Comparison of ENCODE assay signal across 38 cellular contexts in genomic region chr10:45040921-45041320, GRCh38. TPM values are rescaled to one million over a fixed set of nuclear protein-coding genes. Genes with fewer than 3 reads are reported as not detected.
DNase-seq lines count a peak whose midpoint lies in the region; ATAC-seq, FAIRE-seq and TF ChIP-seq lines count a peak whose summit lies in the region.
"Had no signal": no experiment of that assay in that cellular context is flagged by ENCODE, and none has a peak within 500 bp of the region (broad histone marks: within the 10 kb centered on the region; RNA-seq: fewer than 3 reads in every experiment).

No MANE protein-coding gene starts in this region.

- intact Hi-C loops in endothelial cell of umbilical vein (cut with micrococcal nuclease), result no loop called here

- H3K27me3 ChIP-seq in endothelial cell of umbilical vein (ENCODE audit: control insufficient read depth in 2 of 2, insufficient read depth in 2 of 2, low read length in 2 of 2) (peaks cover 0 to under 1% of the 10 kb centered on the region in 2 experiments), Karpas-422 (ENCODE audit: low read length) (no peaks in the 10 kb centered on the region)
- H3K27me3 ChIP-seq: BE2C, cardiac muscle cell, neural progenitor cell, Peyer's patch, right atrium auricular region had no signal

- ATAC-seq in HG03571 (IDR thresholded peaks at IDR 0.05; ENCODE audit: unreplicated experiment), result no peak
- ATAC-seq: activated CD4-positive, alpha-beta T cell treated with anti-CD3 and anti-CD28 coated beads for 36 hours; activated T-helper 17 cell treated with anti-CD3 and anti-CD28 coated beads, Interleukin-2, amount 50 U/mL, for 72 hours; CD8-positive, alpha-beta T cell; left lobe of liver; stimulated activated naive CD8-positive, alpha-beta T cell treated with anti-CD3 and anti-CD28 coated beads, Interleukin-15, amount 100 ng/mL, for 72 hours had no signal

- no peak overlapping the region for H3K27ac ChIP-seq in endothelial cell of umbilical vein (ENCODE audit: insufficient read depth, low read depth, low read length)
- no peak overlapping the region for H3K27ac ChIP-seq in Karpas-422 (ENCODE audit: low read length)
- H3K27ac ChIP-seq: cardiac muscle cell, coronary artery, HL-60, KMS-11, neural progenitor cell, parathyroid adenoma, Peyer's patch, right atrium auricular region had no signal

- H3K4me1 ChIP-seq in endothelial cell of umbilical vein (ENCODE audit: control insufficient read depth, extremely low read depth, insufficient read depth, low read length) (no peaks in the 10 kb centered on the region), Karpas-422 (ENCODE audit: low read length) (no peaks in the 10 kb centered on the region)
- H3K4me1 ChIP-seq: BE2C, parathyroid adenoma, Peyer's patch, right atrium auricular region had no signal

- H3K9me3 ChIP-seq in endothelial cell of umbilical vein (replicated peaks; ENCODE audit: control insufficient read depth, insufficient read depth, low read length), result no peaks in the 10 kb centered on the region
- H3K9me3 ChIP-seq in Karpas-422 (ENCODE audit: low read length), result no peaks in the 10 kb centered on the region
- H3K9me3 ChIP-seq: BE2C, Peyer's patch, right atrium auricular region had no signal

- no peak for TF ChIP-seq CTCF in endothelial cell of umbilical vein (IDR thresholded peaks at IDR 0.05; ENCODE audit: extremely low read depth in 1 of 2, insufficient read depth in 1 of 2, low read depth in 1 of 2, low read length in 2 of 2)

- CTCF ChIA-PET in endothelial cell of umbilical vein (lab: Charles Lee), result interaction anchor here (1.1 to 2.3 kb wide), 4 partner anchors 12 to 23 kb away, joined by 3 to 4 read pairs (median 3); no protein-coding TSS in a partner anchor

- H3K79me2 ChIP-seq in endothelial cell of umbilical vein (ENCODE audit: control insufficient read depth, insufficient read depth, low read length) (no peaks in the 10 kb centered on the region), Karpas-422 (ENCODE audit: low read length) (no peaks in the 10 kb centered on the region)
- H3K79me2 ChIP-seq: parathyroid adenoma had no signal

- H3K4me2 ChIP-seq in endothelial cell of umbilical vein (ENCODE audit: insufficient read depth, low read length), result no peak overlapping the region
- H3K4me2 ChIP-seq in Karpas-422 (ENCODE audit: low read depth, low read length, poor library complexity, severe bottlenecking), result no peak overlapping the region
- H3K4me2 ChIP-seq: KMS-11, neural progenitor cell had no signal

- no peak for FAIRE-seq in endothelial cell of umbilical vein (lab: Jason Lieb, UNC)
- FAIRE-seq: GM12891, H54, urothelium cell line had no signal

- H3K36me3 ChIP-seq in endothelial cell of umbilical vein (ENCODE audit: control insufficient read depth in 2 of 2, extremely low read depth in 1 of 2, insufficient read depth in 2 of 2, low read length in 2 of 2) (no peaks in the 10 kb centered on the region), Karpas-422 (ENCODE audit: insufficient read depth, low read length) (no peaks in the 10 kb centered on the region)
- H3K36me3 ChIP-seq: BE2C, cardiac muscle cell, neural progenitor cell, Peyer's patch, right atrium auricular region had no signal

- POLR2A ChIA-PET in endothelial cell of umbilical vein (lab: Charles Lee), result no interaction called here

- H2AFZ ChIP-seq in endothelial cell of umbilical vein (ENCODE audit: low read depth, low read length) (no peak overlapping the region), Karpas-422 (ENCODE audit: low read length) (no peak overlapping the region)
- H2AFZ ChIP-seq: neural progenitor cell, parathyroid adenoma had no signal

- H3K9ac ChIP-seq in endothelial cell of umbilical vein (replicated peaks; ENCODE audit: extremely low read depth, insufficient read depth, low read length), result no peak overlapping the region
- H3K9ac ChIP-seq in Karpas-422 (ENCODE audit: low read length), result no peak overlapping the region
- H3K9ac ChIP-seq: KMS-11, neural progenitor cell, parathyroid adenoma had no signal

- dilution Hi-C loops in endothelial cell of umbilical vein (cut with MboI; ENCODE audit: extremely low pct_ligation_motif_present, low sequenced_read_pairs), result no loop called here

- BruUV-seq in endothelial cell of umbilical vein (replicated peaks; lab: Mats Ljungman, UMichigan), result no TSS peak

- no peaks in the 10 kb centered on the region for H4K20me1 ChIP-seq in endothelial cell of umbilical vein (replicated peaks; ENCODE audit: control insufficient read depth, extremely low read depth, insufficient read depth, low read length)
- H4K20me1 ChIP-seq in Karpas-422 (ENCODE audit: insufficient read depth, low read depth, low read length), result no peaks in the 10 kb centered on the region

- no peak for TF ChIP-seq POLR2A in endothelial cell of umbilical vein (IDR thresholded peaks at IDR 0.05; ENCODE audit: low read depth, low read length)

- DNase-seq in AG08396 (ENCODE audit: low spot score), result peak; percentile 7
- DNase-seq in LHCN-M2 (ENCODE audit: low read depth), result peak; percentile 3
- DNase-seq in endothelial cell of umbilical vein (ENCODE audit: low read depth, low spot score), result peak; percentile 50
- peak; percentile 74 for DNase-seq in iris pigment epithelial cell (ENCODE audit: low read depth)
- no peak for DNase-seq in Karpas-422
- DNase-seq in activated CD4-positive, CD25-positive, alpha-beta regulatory T cell (lab: John Stamatoyannopoulos, UW), result no peak
- DNase-seq in DMS153 treated with DMSO at 0.1 percent for 48 hours (lab: John Stamatoyannopoulos, UW; ENCODE audit: unreplicated experiment), result no peak
- DNase-seq: activated CD4-positive, alpha-beta T cell treated with anti-CD3 and anti-CD28 coated beads for 36 hours; activated naive CD4-positive, alpha-beta T cell treated with anti-CD3 and anti-CD28 coated beads, Interleukin-2, amount 10 ng/mL, durations not matched to agents 7 days and 5 days; amniotic stem cell; BE2C; CD8-positive, alpha-beta T cell; DMS 273 treated with DMSO at 0.1 percent for 48 hours; effector memory CD4-positive, alpha-beta T cell; erythroblast; hippocampal formation; mesenchymal stem cell; NCI-H1417 treated with DMSO at 0.1 percent for 48 hours; NCI-H2081; NCI-H2227 treated with DMSO at 0.1 percent for 48 hours; NCI-H69; Peyer's patch; SHP77; stimulated activated CD4-positive, alpha-beta T cell treated with anti-CD3 and anti-CD28 coated beads, Interleukin-1b, Interleukin-23, amount 100 ng/mL, for 48 hours; stimulated activated naive CD8-positive, alpha-beta T cell treated with anti-CD3 and anti-CD28 coated beads, Interleukin-15, amount 100 ng/mL, for 72 hours had no signal

- H3K9me1 ChIP-seq in endothelial cell of umbilical vein (replicated peaks; ENCODE audit: control insufficient read depth, extremely low read depth, insufficient read depth, low read length), result no peaks in the 10 kb centered on the region

- H3K4me3 ChIP-seq in endothelial cell of umbilical vein (replicated peaks in 1 of 3; ENCODE audit: insufficient read depth in 1 of 3, low read depth in 1 of 3, low read length in 3 of 3) (no peak overlapping the region), Karpas-422 (ENCODE audit: low read length) (no peak overlapping the region)
- H3K4me3 ChIP-seq: cardiac muscle cell, coronary artery, neural progenitor cell, Peyer's patch, right atrium auricular region had no signal

- no peaks in the 10 kb centered on the region for H3K9me2 ChIP-seq in Karpas-422 (replicated peaks; ENCODE audit: insufficient read depth, low read length)

TF ChIP-seq in endothelial cell of umbilical vein, 7 proteins besides CTCF, POLR2A, EP300 and RAD21:
- TF ChIP-seq FOS (IDR thresholded peaks at IDR 0.05; ENCODE audit: borderline replicate concordance, insufficient read depth, low read length) (peak; percentile 48), MYC (IDR thresholded peaks at IDR 0.05; ENCODE audit: low read depth, low read length) (no peak)
TF ChIP-seq in endothelial cell of umbilical vein: peak in this region for 1.

RNA-seq across cellular contexts. Expression of gene ZNF22, which starts 40.2 kb away (rescaled TPM):
- total RNA-seq in LHCN-M2 (2014; rRNA removed), result 21.8 and 23.5 TPM in 2 replicates
- polyA plus RNA-seq in LHCN-M2 (2012), result 9.4 TPM
- 45.0 and 48.7 TPM in 2 replicates for total RNA-seq in endothelial cell of umbilical vein
- polyA plus RNA-seq in endothelial cell of umbilical vein, result 15.3 and 21.0 TPM in 2 replicates
- polyA plus RNA-seq in endothelial cell of umbilical vein (2011; cell fraction: cytosol; rRNA removed), result 24.1 and 26.7 TPM in 2 replicates
- 15.9 and 19.0 TPM in 2 replicates for polyA plus RNA-seq in endothelial cell of umbilical vein (2011; cell fraction: nucleus; rRNA removed)
- polyA plus RNA-seq in endothelial cell of umbilical vein (2012), result 34.7 and 37.6 TPM in 2 replicates
- 7.6 and 9.0 TPM in 2 replicates for polyA minus RNA-seq in endothelial cell of umbilical vein
- polyA minus RNA-seq in endothelial cell of umbilical vein (2011; cell fraction: cytosol; rRNA and poly(A)+ RNA removed), result not detected
- 11.7 and 15.4 TPM in 2 replicates for polyA minus RNA-seq in endothelial cell of umbilical vein (2011; cell fraction: nucleus; rRNA and poly(A)+ RNA removed)
- total RNA-seq in Karpas-422 (2014; rRNA removed; shearing (Covaris generic); ENCODE audit: low replicate concordance), result 34.9 and 53.2 TPM in 2 replicates

Comparison
In these comparisons a context has a peak if more than half of its experiments do, and no peak if none do; other contexts are left out.
1. DNase-seq: peak in AG08396 (single experiment), LHCN-M2 (single experiment), endothelial cell of umbilical vein (single experiment) and iris pigment epithelial cell (single experiment); none in Karpas-422 (single experiment), activated CD4-positive, CD25-positive, alpha-beta regulatory T cell (0 of 4) and DMS153 treated with DMSO at 0.1 percent for 48 hours (single experiment).